In the genomic region with DNA sequence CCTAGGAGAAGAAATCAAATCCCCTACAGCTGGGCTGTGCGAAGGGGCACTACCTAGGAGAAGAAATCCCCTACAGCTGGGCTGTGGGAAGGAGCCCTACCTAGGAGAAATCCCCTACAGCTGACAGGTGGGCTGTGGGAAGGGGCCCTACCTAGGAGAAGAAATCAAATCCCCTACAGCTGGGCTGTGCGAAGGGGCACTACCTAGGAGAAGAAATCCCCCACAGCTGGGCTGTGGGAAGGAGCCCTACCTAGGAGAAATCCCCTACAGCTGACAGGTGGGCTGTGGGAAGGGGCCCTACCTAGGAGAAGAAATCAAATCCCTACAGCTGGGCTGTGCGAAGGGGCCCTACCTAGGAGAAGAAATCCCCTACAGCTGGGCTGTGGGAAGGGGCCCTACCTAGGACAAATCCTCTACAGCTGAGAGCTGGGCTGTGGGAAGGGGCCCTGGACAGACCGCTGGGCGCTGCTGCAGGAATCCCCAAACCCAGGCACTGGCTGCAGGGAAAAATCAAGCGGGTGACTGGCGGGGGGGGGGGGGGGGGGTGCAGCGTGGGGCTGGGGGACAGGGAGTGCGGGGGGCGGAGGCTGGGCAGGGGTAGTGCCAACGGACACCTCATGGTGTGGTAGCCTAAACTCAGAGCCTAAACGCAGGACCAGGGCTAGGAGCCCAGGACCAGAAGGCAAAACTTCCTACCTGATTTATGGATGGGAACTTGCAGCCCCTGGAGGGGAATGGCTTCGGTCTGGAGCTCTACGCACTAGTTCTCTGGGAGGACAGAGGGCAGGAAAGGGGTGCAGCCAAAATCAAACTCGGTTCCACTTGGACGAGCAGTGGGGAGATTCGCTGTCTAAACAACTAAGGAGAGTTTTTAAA, we compare ENCODE assay signal across 8 cellular contexts. TPM values are rescaled to one million over a fixed set of nuclear protein-coding genes. Genes with fewer than 3 reads are reported as not detected.
DNase-seq lines count a peak whose midpoint lies in the region; ATAC-seq, FAIRE-seq and TF ChIP-seq lines count a peak whose summit lies in the region.
"Not testable (repeated sequence)": the region's sequence is repeated elsewhere in the genome, so short reads cannot be mapped to it uniquely, and the experiment has no call there.

No MANE protein-coding gene starts in this region.

- not testable (repeated sequence) for H3K27me3 ChIP-seq in H7 (ENCODE audit: control insufficient read depth, insufficient read depth, low read length); bronchial epithelial cell (ENCODE audit: control insufficient read depth, insufficient read depth, low read length); iPS-18a (ENCODE audit: control insufficient read depth, insufficient read depth, low read length); trophoblast cell (ENCODE audit: insufficient read depth, low read length); vagina

- H3K9me3 ChIP-seq in iPS-18a (ENCODE audit: control insufficient read depth, low read depth, low read length); trophoblast cell (ENCODE audit: insufficient read depth, low read depth, low read length); vagina: not testable (repeated sequence)

- H3K14ac ChIP-seq in trophoblast cell (ENCODE audit: low read length) = not testable (repeated sequence)

- intact Hi-C loops in vagina (cut with DNase I) = not testable (repeated sequence)

- H2BK120ac ChIP-seq in trophoblast cell (ENCODE audit: insufficient read depth, low read length, poor library complexity) = not testable (repeated sequence)

- peak overlapping the region; percentile 94 for H3K9ac ChIP-seq in iPS-18a (ENCODE audit: low read length)
- peak overlapping the region; percentile 43 for H3K9ac ChIP-seq in trophoblast cell (ENCODE audit: low read length)

- TF ChIP-seq POLR2A in vagina (IDR thresholded peaks at IDR 0.05) = not testable (repeated sequence)

- peak; percentile 17 for ATAC-seq in GM18502 (IDR thresholded peaks at IDR 0.05; ENCODE audit: poor library complexity, unreplicated experiment)
- ATAC-seq in HG03565 (IDR thresholded peaks at IDR 0.05; ENCODE audit: unreplicated experiment) = peak; percentile 1

- H3K4me3 ChIP-seq in H7 (ENCODE audit: insufficient read depth, low read depth, low read length) = peak overlapping the region; percentile 83
- H3K4me3 ChIP-seq in bronchial epithelial cell (ENCODE audit: low read depth, low read length) = peak overlapping the region; percentile 49
- peak overlapping the region; percentile 90 for H3K4me3 ChIP-seq in iPS-18a (ENCODE audit: low read length)
- peak overlapping the region; percentile 82 for H3K4me3 ChIP-seq in trophoblast cell (ENCODE audit: low read depth, low read length)
- H3K4me3 ChIP-seq in vagina = peak overlapping the region; percentile 68 to 70

- not testable (repeated sequence) for H3K27ac ChIP-seq in iPS-18a (ENCODE audit: low read length); trophoblast cell (ENCODE audit: low read depth, low read length)
- peak overlapping the region; percentile 87 for H3K27ac ChIP-seq in vagina

- not testable (repeated sequence) for H3K4me1 ChIP-seq in iPS-18a (ENCODE audit: control insufficient read depth, low read depth, low read length); trophoblast cell (ENCODE audit: control insufficient read depth in 1 of 2, insufficient read depth in 2 of 2, low read length in 2 of 2)
- H3K4me1 ChIP-seq in vagina = peaks cover 59% of the 10 kb centered on the region

- not testable (repeated sequence) for TF ChIP-seq CTCF in bronchial epithelial cell (IDR thresholded peaks at IDR 0.05; ENCODE audit: insufficient read depth, low read length, severe bottlenecking); vagina (IDR thresholded peaks at IDR 0.05)

- not testable (repeated sequence) for H2BK12ac ChIP-seq in trophoblast cell (ENCODE audit: low read length)

- not testable (repeated sequence) for H3K23ac ChIP-seq in trophoblast cell (ENCODE audit: low read length)

- H4K8ac ChIP-seq in trophoblast cell (ENCODE audit: low read depth, low read length) = not testable (repeated sequence)

- not testable (repeated sequence) for H2BK5ac ChIP-seq in trophoblast cell (ENCODE audit: low read depth, low read length, poor library complexity)

- not testable (repeated sequence) for H3K4ac ChIP-seq in trophoblast cell (ENCODE audit: low read depth, low read length)

- DNase-seq in H7 (peak; percentile 34), T-helper 9 cell (peak; percentile 0)
- DNase-seq in bronchial epithelial cell (ENCODE audit: low read depth); trophoblast cell; vagina (ENCODE audit: extremely low spot score in 2 of 2): not testable (repeated sequence)

- H3K4me2 ChIP-seq in trophoblast cell (ENCODE audit: low read length) = peak overlapping the region; percentile 93

- H3K18ac ChIP-seq in trophoblast cell (ENCODE audit: low read length) = peak overlapping the region; percentile 57

- not testable (repeated sequence) for H2AK5ac ChIP-seq in trophoblast cell (ENCODE audit: low read length)

- H3K79me2 ChIP-seq in trophoblast cell (ENCODE audit: control insufficient read depth, insufficient read depth, low read length, poor library complexity) = not testable (repeated sequence)

- WGBS in trophoblast cell (ENCODE audit: extremely low coverage, insufficient coverage, insufficient read length) = no CpG with 5 or more reads among the region's 17 CpGs

- H3K36me3 ChIP-seq in H7 (replicated peaks; ENCODE audit: control insufficient read depth, insufficient read depth, low read length); bronchial epithelial cell (ENCODE audit: control insufficient read depth, insufficient read depth, low read length); iPS-18a (ENCODE audit: control insufficient read depth, low read depth, low read length); trophoblast cell (ENCODE audit: control insufficient read depth in 1 of 2, insufficient read depth in 2 of 2, low read length in 2 of 2); vagina: not testable (repeated sequence)

- not testable (repeated sequence) for H3K79me1 ChIP-seq in trophoblast cell (ENCODE audit: low read length)

- H4K12ac ChIP-seq in trophoblast cell (ENCODE audit: low read depth, low read length) = not testable (repeated sequence)

- not testable (repeated sequence) for FAIRE-seq in bronchial epithelial cell (lab: Jason Lieb, UNC)

- not testable (repeated sequence) for H4K91ac ChIP-seq in trophoblast cell (ENCODE audit: low read depth, low read length)

- peak overlapping the region; percentile 46 for H2AFZ ChIP-seq in trophoblast cell (ENCODE audit: insufficient read depth, low read length, poor library complexity)

RNA-seq across cellular contexts. Expression of a gene that starts 0.5 kb away (rescaled TPM):
- 33.9 and 43.7 TPM in 2 replicates for total RNA-seq in H7 (2014; rRNA removed; shearing (Covaris generic))
- total RNA-seq in bronchial epithelial cell (32.9 and 37.6 TPM in 2 replicates), vagina (32.7 TPM)
- polyA plus RNA-seq in trophoblast cell (2013) = 30.4 and 31.4 TPM in 2 replicates

RNA-seq across cellular contexts. Expression of a gene that starts 0.6 kb away (rescaled TPM):
- 20.2 and 26.3 TPM in 2 replicates for total RNA-seq in H7 (2014; rRNA removed; shearing (Covaris generic))
- total RNA-seq in bronchial epithelial cell (9.7 and 10.2 TPM in 2 replicates), vagina (8.8 TPM)
- polyA plus RNA-seq in trophoblast cell (2013) = 16.3 and 16.8 TPM in 2 replicates

RNA-seq across cellular contexts. Expression of a gene that starts 58.7 kb away (rescaled TPM):
- not detected in 2 replicates for total RNA-seq in H7 (2014; rRNA removed; shearing (Covaris generic))
- total RNA-seq in bronchial epithelial cell (not detected in 2 replicates), vagina (0.49 TPM)
- 0.03 TPM in 2 replicates for polyA plus RNA-seq in trophoblast cell (2013)
